In genomic region chr1:119546641-119547040, GRCh38 we compare ENCODE assay signal across 8 cellular contexts. TPM values are rescaled to one million over a fixed set of nuclear protein-coding genes. Genes with fewer than 3 reads are reported as not detected.
"Had no signal": no experiment of that assay in that cellular context is flagged by ENCODE, and none has a peak within 500 bp of the region (broad histone marks: within the 10 kb centered on the region; RNA-seq: fewer than 3 reads in every experiment).

No MANE protein-coding gene starts in this region.

- H3K27ac ChIP-seq: HL-60 had no signal

- DNase-seq: IMR-90, KBM-7 had no signal

- H3K4me3 ChIP-seq: K562 had no signal

RNA-seq across cellular contexts. Expression of gene HSD3B1, which starts 39.6 kb away (rescaled TPM):
- total RNA-seq: HepG2, HT-29, HT1080, IMR-90, K562 had no signal
- polyA plus RNA-seq: HepG2, IgD-negative memory B cell, IMR-90, K562 had no signal
